Comparison of ENCODE assay signal across 19 cellular contexts in genomic region chr14:58071341-58071740, GRCh38.
DNase-seq lines count a peak whose midpoint lies in the region; ATAC-seq, FAIRE-seq and TF ChIP-seq lines count a peak whose summit lies in the region.
"Had no signal": no experiment of that assay in that cellular context is flagged by ENCODE, and none has a peak within 500 bp of the region (broad histone marks: within the 10 kb centered on the region; RNA-seq: fewer than 3 reads in every experiment).

No MANE protein-coding gene starts in this region.

- H3K4me1 ChIP-seq in A673 (ENCODE audit: insufficient read depth, low read length, poor library complexity, severe bottlenecking), result peaks cover 41% of the 10 kb centered on the region
- no peaks in the 10 kb centered on the region for H3K4me1 ChIP-seq in astrocyte (ENCODE audit: insufficient read depth, low read length)
- H3K4me1 ChIP-seq in smooth muscle cell (ENCODE audit: low read depth), result no peaks in the 10 kb centered on the region
- H3K4me1 ChIP-seq: BE2C, Caco-2 had no signal

- no peaks in the 10 kb centered on the region for H3F3A ChIP-seq in smooth muscle cell (ENCODE audit: low read depth)

- no peak for ATAC-seq in GM18519 (IDR thresholded peaks at IDR 0.05; ENCODE audit: low FRiP score, unreplicated experiment)

- no peaks in the 10 kb centered on the region for H3K36me3 ChIP-seq in A673 (ENCODE audit: insufficient read depth, low read length, poor library complexity, severe bottlenecking)
- H3K36me3 ChIP-seq in astrocyte (ENCODE audit: insufficient read depth, low read length), result no peaks in the 10 kb centered on the region
- no peaks in the 10 kb centered on the region for H3K36me3 ChIP-seq in smooth muscle cell (ENCODE audit: low read depth)
- H3K36me3 ChIP-seq: BE2C had no signal

- no peaks in the 10 kb centered on the region for H3K9me3 ChIP-seq in A673 (ENCODE audit: low read depth, low read length, poor library complexity, severe bottlenecking)
- H3K9me3 ChIP-seq in astrocyte (ENCODE audit: insufficient read depth, low read depth, low read length), result no peaks in the 10 kb centered on the region
- H3K9me3 ChIP-seq in smooth muscle cell (replicated peaks; ENCODE audit: low read depth), result no peaks in the 10 kb centered on the region
- H3K9me3 ChIP-seq: BE2C, Caco-2 had no signal

- H3K4me1 Mint-ChIP-seq in astrocyte (ENCODE audit: low read depth, unreplicated experiment), result no peaks in the 10 kb centered on the region
- H3K4me1 Mint-ChIP-seq: H9, IgD-negative memory B cell had no signal

- H3K79me2 ChIP-seq in astrocyte (ENCODE audit: insufficient read depth, low read length) (no peaks in the 10 kb centered on the region), smooth muscle cell (ENCODE audit: low read depth) (no peaks in the 10 kb centered on the region)

- BruUV-seq in A673 (replicated peaks; lab: Mats Ljungman, UMichigan), result no TSS peak

- no peak overlapping the region for H3K27ac Mint-ChIP-seq in astrocyte (ENCODE audit: unreplicated experiment)
- H3K27ac Mint-ChIP-seq: CD4-positive, alpha-beta T cell; H9; IgD-negative memory B cell had no signal

- TF ChIP-seq CTCF in A673 (conservative IDR thresholded peaks at IDR 0.05; ENCODE audit: low read depth, low read length) (no peak), astrocyte (IDR thresholded peaks at IDR 0.05; ENCODE audit: insufficient read depth, low read depth, low read length) (no peak), fibroblast of the aortic adventitia (IDR thresholded peaks at IDR 0.05; ENCODE audit: insufficient read depth, low read length) (no peak), smooth muscle cell (IDR thresholded peaks at IDR 0.05; ENCODE audit: borderline replicate concordance, insufficient read depth, poor library complexity, severe bottlenecking) (no peak)

- POLR2A ChIA-PET in A673 (lab: Charles Lee; ENCODE audit: low non-redundant PET), result interaction anchor here (0.7 kb wide), 1 partner anchor 12 kb away, joined by 4 read pairs; no protein-coding TSS in a partner anchor

- FAIRE-seq in astrocyte (lab: Jason Lieb, UNC), result no peak
- FAIRE-seq: GM19239, H1 had no signal

- peaks cover 3% of the 10 kb centered on the region for H3K9me3 Mint-ChIP-seq in astrocyte (ENCODE audit: unreplicated experiment)
- H3K9me3 Mint-ChIP-seq: CD4-positive, alpha-beta T cell; H9 had no signal

- no peak overlapping the region for H3K4me2 ChIP-seq in astrocyte (ENCODE audit: low read length)
- H3K4me2 ChIP-seq in smooth muscle cell, result no peak overlapping the region

- peaks cover 2% of the 10 kb centered on the region for H3K36me3 Mint-ChIP-seq in astrocyte (ENCODE audit: low read depth, unreplicated experiment)
- H3K36me3 Mint-ChIP-seq: IgD-negative memory B cell had no signal

- H3K27ac ChIP-seq in A673 (ENCODE audit: low read depth, low read length, poor library complexity, severe bottlenecking) (peak overlapping the region; percentile 77), astrocyte (ENCODE audit: low read depth, low read length) (no peak overlapping the region), smooth muscle cell (ENCODE audit: low read depth) (no peak overlapping the region)

- no peaks in the 10 kb centered on the region for H4K20me1 ChIP-seq in astrocyte (ENCODE audit: insufficient read depth, low read length)
- no peaks in the 10 kb centered on the region for H4K20me1 ChIP-seq in smooth muscle cell (ENCODE audit: low read depth)

- CTCF ChIA-PET in A673 (lab: Charles Lee), result interaction anchor here (0.6 to 1.7 kb wide), 3 partner anchors 217 to 584 kb away, joined by 4 read pairs; no protein-coding TSS in a partner anchor

- H3K4me3 Mint-ChIP-seq in astrocyte (ENCODE audit: unreplicated experiment), result no peak overlapping the region
- H3K4me3 Mint-ChIP-seq: CD4-positive, alpha-beta T cell; H9; IgD-negative memory B cell had no signal

- intact Hi-C loops in A673 (cut with micrococcal nuclease; ENCODE audit: unreplicated experiment), result loop anchor here (5.0 kb wide), 3 partner anchors 129 to 584 kb away; no protein-coding TSS in a partner anchor

- 89% methylated on average over 1 of the region's 1 CpG for WGBS in smooth muscle cell (ENCODE audit: low lambda C conversion rate)

- H3K9ac ChIP-seq in astrocyte (ENCODE audit: low read length) (no peak overlapping the region), smooth muscle cell (ENCODE audit: low read depth) (no peak overlapping the region)

- no peaks in the 10 kb centered on the region for H3K27me3 Mint-ChIP-seq in astrocyte (ENCODE audit: low read depth, unreplicated experiment)

- H3K4me3 ChIP-seq in A673 (ENCODE audit: low read depth, low read length, poor library complexity, severe bottlenecking) (no peak overlapping the region), astrocyte (ENCODE audit: insufficient read depth, low read depth, low read length) (no peak overlapping the region), fibroblast of the aortic adventitia (ENCODE audit: low read depth, low read length) (no peak overlapping the region), smooth muscle cell (no peak overlapping the region)

- H2AFZ ChIP-seq in astrocyte (ENCODE audit: low read depth, low read length) (no peak overlapping the region), smooth muscle cell (ENCODE audit: low read depth) (no peak overlapping the region)

- DNase-seq in A673 (ENCODE audit: low spot score) (no peak), RPMI8226 (peak; percentile 17), astrocyte (ENCODE audit: low read depth) (peak; percentile 35), fibroblast of the aortic adventitia (ENCODE audit: low read depth) (peak; percentile 94), occipital lobe (lab: John Stamatoyannopoulos, UW) (no peak), CD1c-positive myeloid dendritic cell (ENCODE audit: extremely low spot score) (no peak), smooth muscle cell (lab: John Stamatoyannopoulos, UW; ENCODE audit: unreplicated experiment) (no peak)
- DNase-seq: ACHN; BE2C; C1 segment of cervical spinal cord; Caco-2; CD4-positive, alpha-beta T cell; DMS79 treated with DMSO at 0.1 percent for 48 hours; GF-D8; H9 had no signal

- no peaks in the 10 kb centered on the region for H3K27me3 ChIP-seq in A673 (replicated peaks; ENCODE audit: insufficient read depth, low read depth, low read length, poor library complexity)
- no peaks in the 10 kb centered on the region for H3K27me3 ChIP-seq in astrocyte (ENCODE audit: insufficient read depth, low read length)
- H3K27me3 ChIP-seq in smooth muscle cell (ENCODE audit: low read depth), result no peaks in the 10 kb centered on the region

Comparison
In these comparisons a context has a peak if more than half of its experiments do, and no peak if none do; other contexts are left out.
1. DNase-seq: peak in RPMI8226 (single experiment), astrocyte (single experiment) and fibroblast of the aortic adventitia (single experiment); none in A673 (single experiment), occipital lobe (single experiment), CD1c-positive myeloid dendritic cell (single experiment) and smooth muscle cell (single experiment).